In genomic region chr2:176454893-176455810, GRCh38 we compare ENCODE assay signal across 8 cellular contexts.
A peak's percentile ranks its signal among the peaks of the same experiment; 100 is the strongest.
DNase-seq lines count a peak whose midpoint lies in the region; ATAC-seq and TF ChIP-seq lines count a peak whose summit lies in the region.

No MANE protein-coding gene starts in this region.

- TF ChIP-seq POLR2A in right lobe of liver (IDR thresholded peaks at IDR 0.05), result no peak

- DNase-seq in ELR (ENCODE audit: low read depth), result peak; percentile 82
- peak; percentile 79 for DNase-seq in NCI-H345 treated with DMSO at 0.1 percent for 48 hours (lab: John Stamatoyannopoulos, UW; ENCODE audit: unreplicated experiment)
- DNase-seq in activated CD4-positive, alpha-beta T cell treated with anti-CD3 and anti-CD28 coated beads for 24 hours (ENCODE audit: low read depth in 2 of 2), result peak; percentile 76 to 79
- DNase-seq in colonic mucosa, result peak; percentile 90
- DNase-seq in right lobe of liver, result peak; percentile 69 to 78 (median 75)
- DNase-seq in stimulated activated CD4-positive, alpha-beta T cell treated with anti-CD3 and anti-CD28 coated beads, TNF-alpha, amount 100 ng/mL, for 1 hour (ENCODE audit: low read depth in 3 of 3, low spot score in 1 of 3), result peak; percentile 38 to 85 (median 46)

- 15% methylated on average over 9 of the region's 11 CpGs for WGBS in right lobe of liver (ENCODE audit: insufficient coverage, low coverage, low lambda C conversion rate, missing lambda C conversion rate)

- no peaks in the 10 kb centered on the region for H3K27me3 ChIP-seq in colonic mucosa
- H3K27me3 ChIP-seq in right lobe of liver, result no peaks in the 10 kb centered on the region

- peak overlapping the region; percentile 13 for H3K27ac ChIP-seq in colonic mucosa
- H3K27ac ChIP-seq in right lobe of liver, result no peak overlapping the region

- H3K36me3 ChIP-seq in colonic mucosa, result no peaks in the 10 kb centered on the region
- no peaks in the 10 kb centered on the region for H3K36me3 ChIP-seq in right lobe of liver

- peak; percentile 94 for TF ChIP-seq CTCF in colonic mucosa (IDR thresholded peaks at IDR 0.05)
- TF ChIP-seq CTCF in right lobe of liver (IDR thresholded peaks at IDR 0.05), result peak; percentile 84 to 96 (median 96)

- H3K4me3 ChIP-seq in colonic mucosa (no peak overlapping the region), right lobe of liver (no peak overlapping the region)

- H3K9me3 ChIP-seq in colonic mucosa (no peaks in the 10 kb centered on the region), right lobe of liver (peaks cover 0 to 3% (median 0%) of the 10 kb centered on the region in 4 donors)

- ATAC-seq in HG03095 (IDR thresholded peaks at IDR 0.05; ENCODE audit: unreplicated experiment) (peak; percentile 72), right lobe of liver (peak; percentile 91 to 96 (median 93)), GM21526 (IDR thresholded peaks at IDR 0.05; ENCODE audit: low FRiP score, unreplicated experiment) (no peak)

- intact Hi-C loops in colonic mucosa (cut with DNase I) (loop anchor here (5.0 kb wide), 2 partner anchors 97 to 182 kb away; no protein-coding TSS in a partner anchor), right lobe of liver (cut with DNase I) (loop anchor here (5.0 to 10.0 kb wide), 2 partner anchors 310 to 313 kb away; no protein-coding TSS in a partner anchor)

- no peak overlapping the region for H3K9ac ChIP-seq in colonic mucosa (ENCODE audit: low read depth in 2 of 2, low read length in 2 of 2)

- H3K4me1 ChIP-seq in colonic mucosa (no peaks in the 10 kb centered on the region), right lobe of liver (peaks cover 0 to 8% (median 3%) of the 10 kb centered on the region in 4 donors)
